In genomic region chr17:29549169-29549935, GRCh38 we compare ENCODE assay signal across 13 cellular contexts. TPM values are rescaled to one million over a fixed set of nuclear protein-coding genes. Genes with fewer than 3 reads are reported as not detected.
DNase-seq lines count a peak whose midpoint lies in the region; ATAC-seq and TF ChIP-seq lines count a peak whose summit lies in the region.
"Had no signal": no experiment of that assay in that cellular context is flagged by ENCODE, and none has a peak within 500 bp of the region (broad histone marks: within the 10 kb centered on the region; RNA-seq: fewer than 3 reads in every experiment).

No MANE protein-coding gene starts in this region.

- TF ChIP-seq CTCF in natural killer cell (IDR thresholded peaks at IDR 0.05): no peak
- no peak for TF ChIP-seq CTCF in esophagus squamous epithelium (IDR thresholded peaks at IDR 0.05)

- no peak overlapping the region for H3K4me3 Mint-ChIP-seq in natural killer cell

- peaks cover 13 to 21% of the 10 kb centered on the region in 2 donors for H3K4me1 Mint-ChIP-seq in natural killer cell

- no peaks in the 10 kb centered on the region for H3K36me3 Mint-ChIP-seq in natural killer cell

- no peak overlapping the region for H3K4me3 ChIP-seq in esophagus squamous epithelium

- DNase-seq in NCI-H1105 treated with DMSO at 0.1 percent for 48 hours (lab: John Stamatoyannopoulos, UW) (peak; percentile 16), NCI-H1105 (lab: John Stamatoyannopoulos, UW) (no peak), astrocyte of the hippocampus (ENCODE audit: low read depth, low spot score) (peak; percentile 58), natural killer cell (no peak), esophagus squamous epithelium (lab: John Stamatoyannopoulos, UW) (no peak), cerebellar cortex (ENCODE audit: low spot score) (no peak)
- DNase-seq in stimulated activated CD4-positive, alpha-beta T cell treated with anti-CD3 and anti-CD28 coated beads, Interleukin-12 subunit alpha, Interleukin-12 subunit beta, amount 100 ng/mL, for 4 hours: no peak
- DNase-seq: ACHN, anterior cingulate cortex, kidney glomerular epithelial cell, nucleus accumbens had no signal

- peak overlapping the region; percentile 34 to 61 for H3K27ac Mint-ChIP-seq in natural killer cell

- no peaks in the 10 kb centered on the region for H3K27me3 Mint-ChIP-seq in natural killer cell (ENCODE audit: low read depth in 2 of 2)

- intact Hi-C loops in natural killer cell (cut with micrococcal nuclease): no loop called here
- intact Hi-C loops in esophagus squamous epithelium (cut with DNase I): no loop called here

- no peak overlapping the region for H3K27ac ChIP-seq in esophagus squamous epithelium
- H3K27ac ChIP-seq: epithelial cell of prostate had no signal

- no peaks in the 10 kb centered on the region for H3K27me3 ChIP-seq in esophagus squamous epithelium

- TF ChIP-seq POLR2A in esophagus squamous epithelium (IDR thresholded peaks at IDR 0.05): no peak

- no peaks in the 10 kb centered on the region for H3K9me3 ChIP-seq in esophagus squamous epithelium

- ATAC-seq in HG03097 (IDR thresholded peaks at IDR 0.05; ENCODE audit: low FRiP score, unreplicated experiment) (peak; percentile 69), natural killer cell (peak; percentile 50 to 84 (median 79))

- H3K9me3 Mint-ChIP-seq in natural killer cell: no peaks in the 10 kb centered on the region

- WGBS in esophagus squamous epithelium, 2 donors: 26 to 32% methylated on average over 5 of the region's 5 CpGs

- H3K36me3 ChIP-seq in esophagus squamous epithelium: peaks cover 0 to 11% (median 0%) of the 10 kb centered on the region in 3 donors

- peaks cover 0 to 8% (median 3%) of the 10 kb centered on the region in 3 donors for H3K4me1 ChIP-seq in esophagus squamous epithelium

RNA-seq across cellular contexts. Expression of gene ABHD15, which starts 17.5 kb away (rescaled TPM):
- total RNA-seq in natural killer cell: 10 to 100 TPM; 31.7 to 33.8 (median 33.1) TPM
- total RNA-seq in esophagus squamous epithelium: 1 to 10 TPM; 4.3 to 7.2 (median 5.4) TPM

RNA-seq across cellular contexts. Expression of gene TP53I13, which starts 19.1 kb away (rescaled TPM):
- total RNA-seq in natural killer cell (100 to 1,000 TPM; 122 to 148 (median 148) TPM), esophagus squamous epithelium (10 to 100 TPM; 11.8 to 34.9 (median 21.8) TPM)

RNA-seq across cellular contexts. Expression of gene GIT1, which starts 40.1 kb away (rescaled TPM):
- total RNA-seq in natural killer cell: 10 to 100 TPM; 39.4 to 61.4 (median 54.6) TPM
- total RNA-seq in esophagus squamous epithelium: 10 to 100 TPM; 24.0 to 45.4 (median 29.6) TPM

RNA-seq across cellular contexts. Expression of gene ANKRD13B, which starts 43.6 kb away (rescaled TPM):
- total RNA-seq in natural killer cell: 1 to 10 TPM; 2.3 to 6.6 (median 4.0) TPM
- 10 to 100 TPM in 2 of 4 donors, 1 to 10 TPM in 2; 3.3 to 18.7 (median 10.2) TPM for total RNA-seq in esophagus squamous epithelium

Comparison
In these comparisons a context has a peak if more than half of its experiments do, and no peak if none do; other contexts are left out.
1. DNase-seq: peak in NCI-H1105 treated with DMSO at 0.1 percent for 48 hours (single experiment) and astrocyte of the hippocampus (single experiment); none in NCI-H1105 (single experiment), natural killer cell (single experiment), esophagus squamous epithelium (single experiment), stimulated activated CD4-positive, alpha-beta T cell treated with anti-CD3 and anti-CD28 coated beads, Interleukin-12 subunit alpha, Interleukin-12 subunit beta, amount 100 ng/mL, for 4 hours (single experiment) and cerebellar cortex (single experiment).